ENCODE assay signal across 8 cellular contexts in genomic region chr13:27919934-27920676, GRCh38. TPM values are rescaled to one million over a fixed set of nuclear protein-coding genes. Genes with fewer than 3 reads are reported as not detected.
DNase-seq lines count a peak whose midpoint lies in the region; ATAC-seq and TF ChIP-seq lines count a peak whose summit lies in the region.

PDX1 (plus strand) TSS chr13:27920000; CDS start chr13:27920139, 139 bp downstream.

- no peak for ATAC-seq in stimulated activated memory B cell treated with anti-CD40 and anti-IgM and Interleukin-4, amounts not matched to agents 10 μg/mL and 1 μg/mL and 100 μg/mL, for 72 hours
- no peak for ATAC-seq in GM21619 (IDR thresholded peaks at IDR 0.05; ENCODE audit: unreplicated experiment)

- CTCF ChIA-PET in activated CD4-positive, alpha-beta memory T cell treated with anti-CD3 and anti-CD28 coated beads for 36 hours (lab: Charles Lee), result interaction anchor here (0.7 to 2.7 kb wide), 3 partner anchors 34 to 94 kb away, joined by 3 to 21 read pairs (median 3); no protein-coding TSS in a partner anchor
- CTCF ChIA-PET in PC-9 (lab: Charles Lee), result interaction anchor here (0.8 kb wide), 1 partner anchor 132 kb away, joined by 4 read pairs; no protein-coding TSS in a partner anchor

- H4K20me1 ChIP-seq in PC-9 (ENCODE audit: insufficient read depth), result no peaks in the 10 kb centered on the region

- peaks cover 71% of the 10 kb centered on the region for H3K27me3 Mint-ChIP-seq in activated CD4-positive, alpha-beta memory T cell treated with anti-CD3 and anti-CD28 coated beads for 36 hours
- peaks cover 89% of the 10 kb centered on the region for H3K27me3 Mint-ChIP-seq in stimulated activated memory B cell treated with anti-CD40 and anti-IgM and Interleukin-4, amounts not matched to agents 10 μg/mL and 1 μg/mL and 100 μg/mL, for 72 hours

- no peaks in the 10 kb centered on the region for H3K36me3 Mint-ChIP-seq in activated CD4-positive, alpha-beta memory T cell treated with anti-CD3 and anti-CD28 coated beads for 36 hours
- H3K36me3 Mint-ChIP-seq in stimulated activated memory B cell treated with anti-CD40 and anti-IgM and Interleukin-4, amounts not matched to agents 10 μg/mL and 1 μg/mL and 100 μg/mL, for 72 hours, result no peaks in the 10 kb centered on the region

- no peaks in the 10 kb centered on the region for H3K9me3 Mint-ChIP-seq in activated CD4-positive, alpha-beta memory T cell treated with anti-CD3 and anti-CD28 coated beads for 36 hours
- peaks cover under 1% of the 10 kb centered on the region for H3K9me3 Mint-ChIP-seq in stimulated activated memory B cell treated with anti-CD40 and anti-IgM and Interleukin-4, amounts not matched to agents 10 μg/mL and 1 μg/mL and 100 μg/mL, for 72 hours

- no peak within 1 kb of the TSS for H3K27ac ChIP-seq in PC-9

- peaks cover 32% of the 10 kb centered on the region; the same call in 1 of the 2 replicates for H3K27me3 ChIP-seq in PC-9 (ENCODE audit: insufficient read depth, low read depth)

- H3F3A ChIP-seq in PC-9 (ENCODE audit: insufficient read depth, low read depth), result no peaks in the 10 kb centered on the region

- H3K4me2 ChIP-seq in PC-9, result no peak within 1 kb of the TSS

- no peaks in the 10 kb centered on the region for H3K79me2 ChIP-seq in PC-9 (ENCODE audit: low read depth)

- intact Hi-C loops in activated CD4-positive, alpha-beta memory T cell treated with anti-CD3 and anti-CD28 coated beads for 36 hours (cut with micrococcal nuclease), result loop anchor here (5.0 kb wide), 1 partner anchor 128 kb away; the partner anchor contains the start of gene GSX1
- intact Hi-C loops in PC-9 (cut with micrococcal nuclease; ENCODE audit: unreplicated experiment), result no loop called here

- no peaks in the 10 kb centered on the region for H3K9me2 ChIP-seq in PC-9 (ENCODE audit: insufficient read depth)

- H3K4me1 Mint-ChIP-seq in activated CD4-positive, alpha-beta memory T cell treated with anti-CD3 and anti-CD28 coated beads for 36 hours (ENCODE audit: low read depth), result peaks cover 37% of the 10 kb centered on the region
- H3K4me1 Mint-ChIP-seq in stimulated activated memory B cell treated with anti-CD40 and anti-IgM and Interleukin-4, amounts not matched to agents 10 μg/mL and 1 μg/mL and 100 μg/mL, for 72 hours, result peaks cover 34% of the 10 kb centered on the region

- H3K27ac Mint-ChIP-seq in activated CD4-positive, alpha-beta memory T cell treated with anti-CD3 and anti-CD28 coated beads for 36 hours, result peak within 1 kb of the TSS; percentile 6
- H3K27ac Mint-ChIP-seq in stimulated activated memory B cell treated with anti-CD40 and anti-IgM and Interleukin-4, amounts not matched to agents 10 μg/mL and 1 μg/mL and 100 μg/mL, for 72 hours, result peak within 1 kb of the TSS; percentile 57

- no peak for TF ChIP-seq CTCF in GM13976 (IDR thresholded peaks at IDR 0.05; ENCODE audit: borderline replicate concordance, control extremely low read depth, extremely low read depth, insufficient read depth, missing control alignments)
- TF ChIP-seq CTCF in PC-9 (conservative IDR thresholded peaks at IDR 0.05), result no peak

- H3K4me3 Mint-ChIP-seq in activated CD4-positive, alpha-beta memory T cell treated with anti-CD3 and anti-CD28 coated beads for 36 hours, result peak within 1 kb of the TSS; percentile 66
- H3K4me3 Mint-ChIP-seq in stimulated activated memory B cell treated with anti-CD40 and anti-IgM and Interleukin-4, amounts not matched to agents 10 μg/mL and 1 μg/mL and 100 μg/mL, for 72 hours, result peak within 1 kb of the TSS; percentile 76

- peak; percentile 88 for DNase-seq in 8988T
- DNase-seq in GM13976 (ENCODE audit: low spot score), result peak; percentile 67
- DNase-seq in activated CD4-positive, alpha-beta memory T cell treated with anti-CD3 and anti-CD28 coated beads for 36 hours, result no peak
- no peak for DNase-seq in PC-9
- DNase-seq in KG1 (lab: John Stamatoyannopoulos, UW), result no peak

- H3K4me3 ChIP-seq in iPS-18c (ENCODE audit: insufficient read depth, low read depth, low read length) (peak within 1 kb of the TSS; percentile 29; the same call in 1 of the 2 replicates), PC-9 (no peak within 1 kb of the TSS)

- POLR2A ChIA-PET in activated CD4-positive, alpha-beta memory T cell treated with anti-CD3 and anti-CD28 coated beads for 36 hours (lab: Charles Lee), result interaction anchor here (0.6 kb wide), 1 partner anchor 53 kb away, joined by 3 read pairs; no protein-coding TSS in a partner anchor
- POLR2A ChIA-PET in PC-9 (lab: Charles Lee; ENCODE audit: unreplicated experiment), result no interaction called here

- BruUV-seq in PC-9 (replicated peaks; lab: Mats Ljungman, UMichigan), result no TSS peak

- peaks cover 11% of the 10 kb centered on the region for H3K4me1 ChIP-seq in PC-9 (replicated peaks; ENCODE audit: insufficient read depth)

- in situ Hi-C loops in GM13976 (cut with MboI; ENCODE audit: low sequenced_read_pairs, unreplicated experiment), result no loop called here

- H2AFZ ChIP-seq in PC-9, result no peak within 1 kb of the TSS

- no peaks in the 10 kb centered on the region for H3K36me3 ChIP-seq in PC-9 (ENCODE audit: low read depth)

- peaks cover 5% of the 10 kb centered on the region for H3K9me3 ChIP-seq in iPS-18c (ENCODE audit: control insufficient read depth, insufficient read depth, low read length)
- H3K9me3 ChIP-seq in PC-9 (ENCODE audit: insufficient read depth, low read depth), result no peaks in the 10 kb centered on the region

RNA-seq across cellular contexts. Expression of gene PDX1, which starts in this region (rescaled TPM):
- total RNA-seq in activated CD4-positive, alpha-beta memory T cell treated with anti-CD3 and anti-CD28 coated beads for 36 hours, result not detected
- total RNA-seq in PC-9 (2021), result not detected in 2 replicates

Comparison
In these comparisons a context has a peak if more than half of its experiments do, and no peak if none do; other contexts are left out.
1. DNase-seq: peak in 8988T (single experiment) and GM13976 (single experiment); none in activated CD4-positive, alpha-beta memory T cell treated with anti-CD3 and anti-CD28 coated beads for 36 hours (single experiment), PC-9 (0 of 2) and KG1 (single experiment).